12 cellular contexts compared by ENCODE assay signal in genomic region chr12:10390991-10391390, GRCh38. TPM values are rescaled to one million over a fixed set of nuclear protein-coding genes. Genes with fewer than 3 reads are reported as not detected.
"Had no signal": no experiment of that assay in that cellular context is flagged by ENCODE, and none has a peak within 500 bp of the region (broad histone marks: within the 10 kb centered on the region; RNA-seq: fewer than 3 reads in every experiment).

No MANE protein-coding gene starts in this region.

RNA-seq across cellular contexts. Expression of gene KLRK1, which starts 1.1 kb away (rescaled TPM):
- total RNA-seq: dermis microvascular lymphatic vessel endothelial cell, esophagus mucosa, glomerular endothelial cell, smooth muscle cell had no signal
- polyA plus RNA-seq: smooth muscle cell had no signal

RNA-seq across cellular contexts. Expression of gene KLRC4, which starts 18.6 kb away (rescaled TPM):
- total RNA-seq: dermis microvascular lymphatic vessel endothelial cell, esophagus mucosa, gastrocnemius medialis, glomerular endothelial cell, left lobe of liver, right atrium auricular region, smooth muscle cell, suprapubic skin had no signal
- polyA plus RNA-seq: smooth muscle cell had no signal

RNA-seq across cellular contexts. Expression of gene KLRC3, which starts 29.4 kb away (rescaled TPM):
- total RNA-seq: dermis microvascular lymphatic vessel endothelial cell, esophagus mucosa, gastrocnemius medialis, glomerular endothelial cell, left lobe of liver, prostate gland, right atrium auricular region, sciatic nerve, smooth muscle cell, suprapubic skin, transverse colon, upper lobe of right lung had no signal
- polyA plus RNA-seq: smooth muscle cell had no signal

RNA-seq across cellular contexts. Expression of gene KLRC2, which starts 44.8 kb away (rescaled TPM):
- total RNA-seq: dermis microvascular lymphatic vessel endothelial cell, gastrocnemius medialis, glomerular endothelial cell, left lobe of liver, right atrium auricular region, smooth muscle cell had no signal
- polyA plus RNA-seq: smooth muscle cell had no signal
